In genomic region chr1:151472852-151473731, GRCh38 we compare ENCODE assay signal across 8 cellular contexts. TPM values are rescaled to one million over a fixed set of nuclear protein-coding genes. Genes with fewer than 3 reads are reported as not detected.
A peak's percentile ranks its signal among the peaks of the same experiment; 100 is the strongest.
DNase-seq lines count a peak whose midpoint lies in the region; ATAC-seq and TF ChIP-seq lines count a peak whose summit lies in the region.

No MANE protein-coding gene starts in this region.

- H3K27me3 ChIP-seq in muscle layer of duodenum (ENCODE audit: low read depth, low read length) (no peaks in the 10 kb centered on the region), thyroid gland (no peaks in the 10 kb centered on the region)

- H3K4me1 ChIP-seq in muscle layer of duodenum (ENCODE audit: control insufficient read depth in 1 of 2, insufficient read depth in 2 of 2, low read length in 2 of 2) = no peaks in the 10 kb centered on the region
- peaks cover 4% of the 10 kb centered on the region in 2 donors for H3K4me1 ChIP-seq in thyroid gland

- H3K4me3 ChIP-seq in muscle layer of duodenum (ENCODE audit: low read depth in 1 of 2, low read length in 2 of 2) (peak overlapping the region; percentile 60 to 62), thyroid gland (replicated peaks in 1 of 3) (peak overlapping the region in 2 of 3 donors; percentile 56 to 70)

- H3K36me3 Mint-ChIP-seq in IgD-negative memory B cell = peaks cover 2% of the 10 kb centered on the region

- peak overlapping the region; percentile 72 for H3K27ac ChIP-seq in muscle layer of duodenum (ENCODE audit: low read length)
- H3K27ac ChIP-seq in thyroid gland = peak overlapping the region; percentile 44 to 67 (median 63)

- intact Hi-C loops in thyroid gland (cut with DNase I) = no loop called here

- H3K36me3 ChIP-seq in muscle layer of duodenum (ENCODE audit: control insufficient read depth in 1 of 2, insufficient read depth in 2 of 2, low read length in 2 of 2) (peaks cover 0 to 3% of the 10 kb centered on the region in 2 donors), thyroid gland (no peaks in the 10 kb centered on the region)

- H3K4me1 Mint-ChIP-seq in IgD-negative memory B cell = peaks cover 5 to 10% (median 5%) of the 10 kb centered on the region in 3 donors

- H3K9me3 Mint-ChIP-seq in IgD-negative memory B cell = no peaks in the 10 kb centered on the region

- H3K27me3 Mint-ChIP-seq in IgD-negative memory B cell = peaks cover 3% of the 10 kb centered on the region

- TF ChIP-seq CTCF in thyroid gland (IDR thresholded peaks at IDR 0.05) = no peak

- peak overlapping the region; percentile 19 to 89 (median 87) for H3K27ac Mint-ChIP-seq in IgD-negative memory B cell

- 5% methylated on average over 36 of the region's 36 CpGs for WGBS in thyroid gland, 2 donors

- DNase-seq in CD1c-positive myeloid dendritic cell (ENCODE audit: extremely low spot score) (peak; percentile 41), fibroblast of peridontal ligament (ENCODE audit: extremely low read depth) (peak; percentile 62), thyroid gland (peak; percentile 44 to 52)
- DNase-seq in activated CD8-positive, alpha-beta memory T cell treated with anti-CD3 and anti-CD28 coated beads, Interleukin-2, amount 50 U/mL, for 48 hours = peak; percentile 58
- no peak for DNase-seq in effector CD8-positive, alpha-beta T cell (lab: John Stamatoyannopoulos, UW)

- TF ChIP-seq POLR2A in thyroid gland (IDR thresholded peaks at IDR 0.05) = peak in 1 of 2 donors; percentile 19

- no peak for ATAC-seq in HG03039 (IDR thresholded peaks at IDR 0.05; ENCODE audit: unreplicated experiment)

- peak overlapping the region; percentile 59 to 94 (median 86) for H3K4me3 Mint-ChIP-seq in IgD-negative memory B cell

- no peaks in the 10 kb centered on the region for H3K9me3 ChIP-seq in muscle layer of duodenum (ENCODE audit: control insufficient read depth in 1 of 2, low read length in 2 of 2)
- H3K9me3 ChIP-seq in thyroid gland = no peaks in the 10 kb centered on the region

RNA-seq across cellular contexts. Expression of gene POGZ, which starts 13.8 kb away (rescaled TPM):
- 9.4 TPM for polyA plus RNA-seq in IgD-negative memory B cell
- 100 to 1,000 TPM in 1 of 4 donors, 10 to 100 TPM in 3; 66.0 to 103 (median 88.3) TPM for total RNA-seq in thyroid gland

RNA-seq across cellular contexts. Expression of gene CGN, which starts 38.1 kb away (rescaled TPM):
- polyA plus RNA-seq in IgD-negative memory B cell = not detected
- total RNA-seq in thyroid gland = 10 to 100 TPM in 1 of 4 donors, 1 to 10 TPM in 3; 7.7 to 14.9 (median 8.7) TPM
